Comparison of ENCODE assay signal across 18 cellular contexts in genomic region chr3:5732081-5732480, GRCh38.
A peak's percentile ranks its signal among the peaks of the same experiment; 100 is the strongest.
DNase-seq lines count a peak whose midpoint lies in the region; ATAC-seq, FAIRE-seq and TF ChIP-seq lines count a peak whose summit lies in the region.
"Had no signal": no experiment of that assay in that cellular context is flagged by ENCODE, and none has a peak within 500 bp of the region (broad histone marks: within the 10 kb centered on the region; RNA-seq: fewer than 3 reads in every experiment).

No MANE protein-coding gene starts in this region.

- H4K20me1 ChIP-seq in HepG2 (ENCODE audit: insufficient read depth, low read length) = no peaks in the 10 kb centered on the region
- H4K20me1 ChIP-seq in K562 (replicated peaks; ENCODE audit: control insufficient read depth, insufficient read depth, low read length) = no peaks in the 10 kb centered on the region
- H4K20me1 ChIP-seq: BLaER1 had no signal

- no peak overlapping the region for H3K4me2 ChIP-seq in HepG2 (ENCODE audit: low read depth, low read length)
- no peak overlapping the region for H3K4me2 ChIP-seq in K562 (ENCODE audit: insufficient read depth, low read length)
- H3K4me2 ChIP-seq: BLaER1 had no signal

- no peak for TF ChIP-seq RAD21 in HepG2 (CRISPR knock-in tag; IDR thresholded peaks at IDR 0.05)
- TF ChIP-seq RAD21 in K562 (CRISPR knock-in tag; conservative IDR thresholded peaks at IDR 0.05 in 1 of 2, IDR thresholded peaks at IDR 0.05 in 1 of 2) = no peak

- no peaks in the 10 kb centered on the region for H3K79me2 ChIP-seq in HepG2 (ENCODE audit: insufficient read depth, low read length)
- H3K79me2 ChIP-seq in K562 (ENCODE audit: control insufficient read depth, insufficient read depth, low read length) = no peaks in the 10 kb centered on the region

- H3K27me3 ChIP-seq in HepG2 (ENCODE audit: control insufficient read depth in 1 of 2, insufficient read depth in 2 of 2, low read length in 2 of 2) = no peaks in the 10 kb centered on the region; a peak in 1 of 5 replicates
- no peaks in the 10 kb centered on the region for H3K27me3 ChIP-seq in right lobe of liver
- no peaks in the 10 kb centered on the region for H3K27me3 ChIP-seq in K562 (ENCODE audit: control insufficient read depth in 2 of 2, insufficient read depth in 2 of 2, low read length in 2 of 2)
- H3K27me3 ChIP-seq: BE2C, BLaER1 had no signal

- in situ Hi-C loops in HepG2 (cut with HindIII; ENCODE audit: extremely low pct_ligation_motif_present, low pct_unique_long_range_greater_than_20kb) (no loop called here), K562 (cut with MboI) (no loop called here)

- H3K9ac ChIP-seq in HepG2 (ENCODE audit: insufficient read depth, low read depth, low read length) (no peak overlapping the region), K562 (ENCODE audit: insufficient read depth in 1 of 2, low read depth in 2 of 2, low read length in 2 of 2) (no peak overlapping the region)
- H3K9ac ChIP-seq: BLaER1 had no signal

- H3K36me3 ChIP-seq in HepG2 (replicated peaks in 1 of 2; ENCODE audit: control insufficient read depth in 1 of 2, insufficient read depth in 2 of 2, low read length in 2 of 2) (no peaks in the 10 kb centered on the region), right lobe of liver (no peaks in the 10 kb centered on the region), K562 (ENCODE audit: control insufficient read depth, insufficient read depth, low read length) (no peaks in the 10 kb centered on the region)
- H3K36me3 ChIP-seq: BE2C, BLaER1 had no signal

- ATAC-seq in HepG2 = no peak
- no peak for ATAC-seq in right lobe of liver
- no peak for ATAC-seq in K562
- no peak for ATAC-seq in GM21528 (IDR thresholded peaks at IDR 0.05; ENCODE audit: low FRiP score, unreplicated experiment)
- ATAC-seq in GM18858 (IDR thresholded peaks at IDR 0.05; ENCODE audit: unreplicated experiment) = no peak
- ATAC-seq: CD8-positive, alpha-beta T cell had no signal

- CTCF ChIA-PET in HepG2 (lab: Yijun Ruan, JAX; ENCODE audit: low intra/inter-chr PET ratio, low total read pairs) (no interaction called here), K562 (lab: Yijun Ruan, JAX; ENCODE audit: low intra/inter-chr PET ratio) (interaction anchor here (0.8 kb wide), 1 partner anchor 305 kb away, joined by 6 read pairs; no protein-coding TSS in a partner anchor)

- no peaks in the 10 kb centered on the region for H3K9me1 ChIP-seq in K562 (ENCODE audit: control insufficient read depth, insufficient read depth, low read length)

- TF ChIP-seq CTCF in HepG2 (CRISPR knock-in tag; IDR thresholded peaks at IDR 0.05) = no peak
- no peak for TF ChIP-seq CTCF in right lobe of liver (IDR thresholded peaks at IDR 0.05)
- TF ChIP-seq CTCF in K562 (IDR thresholded peaks at IDR 0.05 in 2 of 3, conservative IDR thresholded peaks at IDR 0.05 in 1 of 3; ENCODE audit: insufficient read depth in 2 of 3, low read depth in 1 of 3, low read length in 3 of 3) = no peak

- WGBS in HepG2 (ENCODE audit: low lambda C conversion rate) = 3% methylated on average over 2 of the region's 2 CpGs
- 46% methylated on average over 2 of the region's 2 CpGs for WGBS in right lobe of liver (ENCODE audit: insufficient coverage, low coverage, low lambda C conversion rate, missing lambda C conversion rate)
- 23% methylated on average over 2 of the region's 2 CpGs for WGBS in K562 (ENCODE audit: insufficient coverage, low coverage, missing lambda C conversion rate)

- BruUV-seq in HepG2 (replicated peaks; lab: Mats Ljungman, UMichigan) = no TSS peak
- no TSS peak for BruUV-seq in K562 (replicated peaks; lab: Mats Ljungman, UMichigan)

- no peaks in the 10 kb centered on the region for H3K4me1 ChIP-seq in HepG2 (ENCODE audit: insufficient read depth, low read length)
- H3K4me1 ChIP-seq in right lobe of liver = no peaks in the 10 kb centered on the region
- no peaks in the 10 kb centered on the region; a peak in 3 of 5 replicates for H3K4me1 ChIP-seq in K562 (replicated peaks in 1 of 2; ENCODE audit: control insufficient read depth in 2 of 2, insufficient read depth in 2 of 2, low read length in 2 of 2)
- H3K4me1 ChIP-seq: BE2C, BLaER1, Caco-2 had no signal

- H2AFZ ChIP-seq in HepG2 (ENCODE audit: low read length) = no peak overlapping the region
- H2AFZ ChIP-seq in K562 (ENCODE audit: low read depth, low read length) = no peak overlapping the region

- DNase-seq in HepG2 (ENCODE audit: low spot score) (no peak), right lobe of liver (no peak), K562 (ENCODE audit: extremely low read depth in 1 of 4, low spot score in 3 of 4) (no peak)
- DNase-seq: ACHN; BE2C; C1 segment of cervical spinal cord; Caco-2; Calu3; CD4-positive, alpha-beta T cell; CD8-positive, alpha-beta T cell; DMS79 treated with DMSO at 0.1 percent for 48 hours; GF-D8 had no signal

- H3K27ac ChIP-seq in HepG2 (ENCODE audit: extremely low read length, insufficient read depth, low read length) (no peak overlapping the region), right lobe of liver (no peak overlapping the region), K562 (ENCODE audit: extremely low read depth, low read depth, low read length) (no peak overlapping the region)
- H3K27ac ChIP-seq: 22Rv1, BLaER1 had no signal

- intact Hi-C loops in HepG2 (cut with micrococcal nuclease; ENCODE audit: unreplicated experiment) = loop anchor here (10.0 kb wide), 1 partner anchor 427 kb away; no protein-coding TSS in a partner anchor
- intact Hi-C loops in right lobe of liver (cut with DNase I) = no loop called here
- intact Hi-C loops in K562 (cut with micrococcal nuclease) = loop anchor here (10.0 kb wide), 2 partner anchors 507 to 1077 kb away; no protein-coding TSS in a partner anchor

- no peak for TF ChIP-seq EP300 in HepG2 (IDR thresholded peaks at IDR 0.05; ENCODE audit: low read depth in 2 of 2, low read length in 2 of 2)
- TF ChIP-seq EP300 in HepG2 (CRISPR knock-in tag; IDR thresholded peaks at IDR 0.05; ENCODE audit: borderline replicate concordance) = no peak
- TF ChIP-seq EP300 in K562 (IDR thresholded peaks at IDR 0.05; ENCODE audit: low read length) = no peak

- no peak for FAIRE-seq in HepG2 (lab: Jason Lieb, UNC)
- no peak for FAIRE-seq in K562 (lab: Jason Lieb, UNC)
- FAIRE-seq: G401.6, GM12891 had no signal

- POLR2A ChIA-PET in HepG2 (lab: Yijun Ruan, JAX) = no interaction called here
- POLR2A ChIA-PET in K562 (lab: Yijun Ruan, JAX) = no interaction called here

- TF ChIP-seq POLR2A in HepG2 (IDR thresholded peaks at IDR 0.05; ENCODE audit: insufficient read depth in 1 of 2, low read depth in 2 of 2, low read length in 2 of 2) (no peak), right lobe of liver (IDR thresholded peaks at IDR 0.05) (no peak), K562 (conservative IDR thresholded peaks at IDR 0.05) (no peak)

- H3K4me3 ChIP-seq in HepG2 (replicated peaks in 1 of 3; ENCODE audit: insufficient read depth in 1 of 3, low read depth in 2 of 3, low read length in 3 of 3) (no peak overlapping the region), right lobe of liver (no peak overlapping the region), K562 (no peak overlapping the region)
- H3K4me3 ChIP-seq: BLaER1 had no signal

- no peaks in the 10 kb centered on the region for H3K9me3 ChIP-seq in HepG2 (ENCODE audit: low read length)
- no peaks in the 10 kb centered on the region for H3K9me3 ChIP-seq in right lobe of liver
- no peaks in the 10 kb centered on the region for H3K9me3 ChIP-seq in K562 (replicated peaks; ENCODE audit: control insufficient read depth, insufficient read depth, low read depth, low read length)
- H3K9me3 ChIP-seq: BE2C, BLaER1, Caco-2 had no signal

TF ChIP-seq in HepG2, 621 proteins besides CTCF, POLR2A, EP300 and RAD21:
- TF ChIP-seq MAFK (conservative IDR thresholded peaks at IDR 0.05 in 1 of 2, IDR thresholded peaks at IDR 0.05 in 1 of 2; ENCODE audit: low read length in 2 of 2) (peak; percentile 77 to 93), GABPA (IDR thresholded peaks at IDR 0.05; ENCODE audit: low read depth, low read length) (no peak), GABPA (CRISPR knock-in tag; IDR thresholded peaks at IDR 0.05; ENCODE audit: low read depth) (no peak), DMAP1 (CRISPR knock-in tag; IDR thresholded peaks at IDR 0.05) (no peak), MAFF (IDR thresholded peaks at IDR 0.05; ENCODE audit: low read depth, low read length) (peak; percentile 90), POLR2AphosphoS2 (IDR thresholded peaks at IDR 0.05; ENCODE audit: low read depth, low read length) (no peak), ZNF737 (CRISPR knock-in tag; IDR thresholded peaks at IDR 0.05; ENCODE audit: borderline replicate concordance) (no peak), TBP (CRISPR knock-in tag; IDR thresholded peaks at IDR 0.05) (no peak), ZNF160 (CRISPR knock-in tag; IDR thresholded peaks at IDR 0.05) (no peak)
TF ChIP-seq in HepG2: peak in this region for 2.

TF ChIP-seq in K562, 482 proteins besides CTCF, POLR2A, EP300 and RAD21 (continues in another document):
- TF ChIP-seq CREB5 (CRISPR knock-in tag; IDR thresholded peaks at IDR 0.05) (no peak), E2F1 (CRISPR knock-in tag; IDR thresholded peaks at IDR 0.05) (no peak), MAFK (IDR thresholded peaks at IDR 0.05; ENCODE audit: low read length) (peak; percentile 89), HNRNPLL (IDR thresholded peaks at IDR 0.05; ENCODE audit: low read depth, low read length, poor library complexity, severe bottlenecking) (no peak), YBX1 (IDR thresholded peaks at IDR 0.05) (no peak), ZZZ3 (IDR thresholded peaks at IDR 0.05) (no peak), ZNF316 (IDR thresholded peaks at IDR 0.05) (peak; percentile 92), C11orf30 (IDR thresholded peaks at IDR 0.05; ENCODE audit: low read depth) (peak; percentile 88), NR2C2 (CRISPR knock-in tag; IDR thresholded peaks at IDR 0.05) (no peak), NR2C2 (tag; IDR thresholded peaks at IDR 0.05) (no peak)

Comparison
In these comparisons a context has a peak if more than half of its experiments do, and no peak if none do; other contexts are left out.
1. intact Hi-C loops: an anchor here in HepG2 (10.0 kb wide) and K562 (10.0 kb wide); none called in right lobe of liver.
2. Of the 241 proteins assayed by ChIP-seq in both HepG2 and K562: peak only in HepG2: none; only in K562: MAFG; in both: MAFF and MAFK; in neither: 238.